In genomic region chr9:82106536-82106935, GRCh38 we compare ENCODE assay signal across 17 cellular contexts.
DNase-seq lines count a peak whose midpoint lies in the region; ATAC-seq and TF ChIP-seq lines count a peak whose summit lies in the region.
"Had no signal": no experiment of that assay in that cellular context is flagged by ENCODE, and none has a peak within 500 bp of the region (broad histone marks: within the 10 kb centered on the region; RNA-seq: fewer than 3 reads in every experiment).

No MANE protein-coding gene starts in this region.

- H3K79me2 ChIP-seq in OCI-LY1 (ENCODE audit: insufficient read depth, low read length), result no peaks in the 10 kb centered on the region

- peaks cover 79% of the 10 kb centered on the region for H3K4me1 ChIP-seq in OCI-LY1 (ENCODE audit: insufficient read depth, low read length, severe bottlenecking)
- H3K4me1 ChIP-seq in HAP-1, result no peaks in the 10 kb centered on the region
- H3K4me1 ChIP-seq: BE2C, Caco-2 had no signal

- no peaks in the 10 kb centered on the region for H4K20me1 ChIP-seq in OCI-LY1 (ENCODE audit: insufficient read depth, low read length)

- H3K9me3 ChIP-seq in OCI-LY1 (ENCODE audit: low read length) (no peaks in the 10 kb centered on the region), HAP-1 (no peaks in the 10 kb centered on the region)
- H3K9me3 ChIP-seq: BE2C, Caco-2 had no signal

- H3K27ac Mint-ChIP-seq in central memory CD8-positive, alpha-beta T cell (ENCODE audit: low read depth), result peak overlapping the region; percentile 11
- H3K27ac Mint-ChIP-seq: CD4-positive, CD25-positive, alpha-beta regulatory T cell; GM23338; HFFc6 had no signal

- no peak overlapping the region for H3K4me3 Mint-ChIP-seq in central memory CD8-positive, alpha-beta T cell
- H3K4me3 Mint-ChIP-seq: CD4-positive, CD25-positive, alpha-beta regulatory T cell; CD8-positive, alpha-beta memory T cell; GM23338; HFFc6 had no signal

- in situ Hi-C loops in HAP-1 (cut with MboI; ENCODE audit: low sequenced_read_pairs), result no loop called here

- H3K27me3 ChIP-seq in OCI-LY1 (ENCODE audit: insufficient read depth, low read length) (no peaks in the 10 kb centered on the region), HAP-1 (ENCODE audit: low read depth) (no peaks in the 10 kb centered on the region)
- H3K27me3 ChIP-seq: BE2C had no signal

- no peaks in the 10 kb centered on the region for H3K27me3 Mint-ChIP-seq in central memory CD8-positive, alpha-beta T cell
- H3K27me3 Mint-ChIP-seq: CD4-positive, CD25-positive, alpha-beta regulatory T cell; IgD-negative memory B cell had no signal

- no peak overlapping the region for H3K4me2 ChIP-seq in OCI-LY1 (ENCODE audit: low read length)
- H3K4me2 ChIP-seq: GM23338 had no signal

- ATAC-seq in central memory CD8-positive, alpha-beta T cell (replicated peaks; ENCODE audit: extremely low read depth, poor library complexity, severe bottlenecking), result no peak
- no peak for ATAC-seq in stimulated activated naive CD8-positive, alpha-beta T cell treated with anti-CD3 and anti-CD28 coated beads, Interleukin-15, Interleukin-2, amounts not matched to agents 100 U/mL and 50 U/mL, for 24 hours
- ATAC-seq in Right ventricle myocardium inferior, result no peak
- ATAC-seq: GM23338, HCT116 had no signal

- H3K4me1 Mint-ChIP-seq in central memory CD8-positive, alpha-beta T cell, result no peaks in the 10 kb centered on the region
- H3K4me1 Mint-ChIP-seq: CD4-positive, CD25-positive, alpha-beta regulatory T cell; CD8-positive, alpha-beta memory T cell; IgD-negative memory B cell had no signal

- no peak overlapping the region for H3K9ac ChIP-seq in OCI-LY1 (ENCODE audit: low read length)

- H2AFZ ChIP-seq in OCI-LY1 (ENCODE audit: low read length), result no peak overlapping the region
- H2AFZ ChIP-seq: GM23338 had no signal

- peak; percentile 54 for DNase-seq in Ammon's horn (ENCODE audit: low spot score)
- no peak for DNase-seq in central memory CD8-positive, alpha-beta T cell (ENCODE audit: low spot score in 2 of 2)
- DNase-seq in medulla oblongata (ENCODE audit: extremely low spot score), result peak; percentile 65
- no peak for DNase-seq in HAP-1 (ENCODE audit: low spot score in 2 of 2)
- no peak for DNase-seq in stimulated activated naive CD8-positive, alpha-beta T cell treated with anti-CD3 and anti-CD28 coated beads, Interleukin-15, Interleukin-2, amounts not matched to agents 100 U/mL and 50 U/mL, for 24 hours
- no peak for DNase-seq in Right ventricle myocardium inferior (ENCODE audit: missing footprints)
- no peak for DNase-seq in LoVo (ENCODE audit: low spot score)
- DNase-seq: BE2C; C1 segment of cervical spinal cord; Caco-2; CD4-positive, CD25-positive, alpha-beta regulatory T cell; CD8-positive, alpha-beta memory T cell; HFFc6 had no signal

- H3F3A ChIP-seq in OCI-LY1 (ENCODE audit: insufficient read depth, low read length), result no peaks in the 10 kb centered on the region

- no peak for TF ChIP-seq CTCF in OCI-LY1 (IDR thresholded peaks at IDR 0.05; ENCODE audit: low read length)

- H3K36me3 ChIP-seq in OCI-LY1 (ENCODE audit: insufficient read depth, low read length) (no peaks in the 10 kb centered on the region), HAP-1 (replicated peaks) (no peaks in the 10 kb centered on the region)
- H3K36me3 ChIP-seq: BE2C had no signal

- no peaks in the 10 kb centered on the region for H3K9me2 ChIP-seq in OCI-LY1 (ENCODE audit: low read depth, low read length)

- intact Hi-C loops in Right ventricle myocardium inferior (cut with DNase I), result no loop called here

- H3K36me3 Mint-ChIP-seq in central memory CD8-positive, alpha-beta T cell (ENCODE audit: insufficient read depth), result no peaks in the 10 kb centered on the region
- H3K36me3 Mint-ChIP-seq: CD4-positive, CD25-positive, alpha-beta regulatory T cell; IgD-negative memory B cell had no signal

- peaks cover 20% of the 10 kb centered on the region for H3K9me3 Mint-ChIP-seq in central memory CD8-positive, alpha-beta T cell

- no peak overlapping the region for H3K4me3 ChIP-seq in OCI-LY1 (ENCODE audit: low read depth, low read length, poor library complexity, severe bottlenecking)
- H3K4me3 ChIP-seq in HAP-1, result no peak overlapping the region
- H3K4me3 ChIP-seq: GM23338 had no signal

- peak overlapping the region; percentile 60 for H3K27ac ChIP-seq in OCI-LY1 (ENCODE audit: low read depth, low read length, poor library complexity, severe bottlenecking)

Comparison
In these comparisons a context has a peak if more than half of its experiments do, and no peak if none do; other contexts are left out.
1. DNase-seq: peak in Ammon's horn (single experiment) and medulla oblongata (single experiment); none in central memory CD8-positive, alpha-beta T cell (0 of 2), HAP-1 (0 of 2), stimulated activated naive CD8-positive, alpha-beta T cell treated with anti-CD3 and anti-CD28 coated beads, Interleukin-15, Interleukin-2, amounts not matched to agents 100 U/mL and 50 U/mL, for 24 hours (single experiment), Right ventricle myocardium inferior (single experiment) and LoVo (single experiment).